8 cellular contexts compared by ENCODE assay signal in the genomic region with DNA sequence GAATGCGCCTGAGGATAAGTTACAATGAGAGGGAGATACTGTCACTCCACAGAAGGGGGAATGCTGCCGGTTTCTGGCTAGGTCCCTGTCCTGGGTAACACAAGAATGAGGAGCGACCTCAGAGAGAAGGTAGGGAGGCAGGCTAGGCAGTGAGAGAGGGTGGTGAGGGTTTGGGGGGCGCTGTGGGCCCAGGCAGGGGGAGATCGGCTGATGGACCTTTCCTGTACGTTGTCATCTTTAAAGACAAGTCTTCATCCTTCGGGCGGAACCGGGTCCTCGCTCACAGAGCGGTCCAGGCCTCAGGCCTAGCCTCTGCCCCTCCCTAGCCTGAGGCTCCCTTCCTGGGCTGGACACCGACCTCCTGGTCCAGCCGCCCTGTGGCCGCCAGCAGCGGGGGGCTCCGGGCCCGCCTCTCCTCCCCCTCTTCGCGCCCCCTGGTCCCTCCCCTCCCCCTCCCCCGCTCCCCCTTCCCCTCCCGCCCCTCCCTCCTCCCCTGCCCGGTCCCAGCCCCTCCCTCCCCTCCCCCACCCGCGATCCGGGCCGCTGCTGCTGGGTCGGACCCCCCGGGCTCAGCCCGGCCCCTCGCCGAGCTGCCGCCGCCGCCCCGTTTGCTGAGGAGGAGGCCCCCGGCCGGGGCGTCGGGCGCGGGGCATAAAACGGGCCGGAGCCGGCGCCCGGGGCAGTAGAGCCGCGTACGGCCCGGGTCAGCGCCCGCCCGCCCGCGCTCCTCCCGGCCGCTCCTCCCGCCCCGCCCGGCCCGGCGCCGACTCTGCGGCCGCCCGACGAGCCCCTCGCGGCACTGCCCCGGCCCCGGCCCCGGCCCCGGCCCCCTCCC. TPM values are rescaled to one million over a fixed set of nuclear protein-coding genes. Genes with fewer than 3 reads are reported as not detected.
DNase-seq lines count a peak whose midpoint lies in the region; ATAC-seq, FAIRE-seq and TF ChIP-seq lines count a peak whose summit lies in the region.

Gene CHRD (plus strand): TSS at position 680 of the 835 bp plus-strand sequence. CDS start 265 bp downstream, outside the sequence.

- H3K36me3 ChIP-seq in MM.1S (replicated peaks; ENCODE audit: insufficient read depth, low read length), result no peaks in the 10 kb centered on the region
- no peaks in the 10 kb centered on the region for H3K36me3 ChIP-seq in mammary epithelial cell (ENCODE audit: insufficient read depth, low read length)
- peaks cover 10 to 28% of the 10 kb centered on the region in 2 experiments; a peak in 4 of 5 replicates for H3K36me3 ChIP-seq in HepG2 (replicated peaks in 1 of 2; ENCODE audit: control insufficient read depth in 1 of 2, insufficient read depth in 2 of 2, low read length in 2 of 2)
- no peaks in the 10 kb centered on the region for H3K36me3 ChIP-seq in stomach smooth muscle (ENCODE audit: control insufficient read depth in 2 of 2, insufficient read depth in 2 of 2, low read length in 2 of 2)

- DNase-seq in MM.1S (no peak), mammary epithelial cell (no peak), HepG2 (ENCODE audit: low spot score) (no peak), Kasumi-1 (lab: John Stamatoyannopoulos, UW) (no peak), CD1c-positive myeloid dendritic cell (ENCODE audit: extremely low spot score) (no peak)
- DNase-seq in stimulated activated naive CD4-positive, alpha-beta T cell treated with Interleukin-2 at 50 U/mL for 16 hours (lab: John Stamatoyannopoulos, UW), result no peak

- FAIRE-seq in HepG2 (lab: Jason Lieb, UNC), result no peak

- intact Hi-C loops in mammary epithelial cell (cut with micrococcal nuclease) (no loop called here), HepG2 (cut with micrococcal nuclease; ENCODE audit: unreplicated experiment) (loop anchor here (2.0 kb wide), 1 partner anchor 37 kb away; no protein-coding TSS in a partner anchor)

- no peak for TF ChIP-seq RAD21 in HepG2 (CRISPR knock-in tag; IDR thresholded peaks at IDR 0.05)

- H3F3A ChIP-seq in MM.1S (ENCODE audit: insufficient read depth, low read length), result no peaks in the 10 kb centered on the region

- H3K27ac ChIP-seq in MM.1S (ENCODE audit: low read length) (no peak within 1 kb of the TSS), mammary epithelial cell (ENCODE audit: insufficient read depth, low read depth, low read length) (no peak within 1 kb of the TSS), HepG2 (ENCODE audit: extremely low read length, insufficient read depth, low read length) (peak within 1 kb of the TSS; percentile 90), stomach smooth muscle (ENCODE audit: low read length) (peak within 1 kb of the TSS; percentile 53)

- H3K79me2 ChIP-seq in MM.1S (ENCODE audit: low read length) (no peaks in the 10 kb centered on the region), mammary epithelial cell (ENCODE audit: insufficient read depth, low read length) (no peaks in the 10 kb centered on the region), HepG2 (ENCODE audit: insufficient read depth, low read length) (peaks cover 25% of the 10 kb centered on the region)

- H4K20me1 ChIP-seq in MM.1S (ENCODE audit: insufficient read depth, low read length) (no peaks in the 10 kb centered on the region), mammary epithelial cell (ENCODE audit: insufficient read depth, low read length) (no peaks in the 10 kb centered on the region), HepG2 (ENCODE audit: insufficient read depth, low read length) (0 out of 2 replicates have a peak, but pooled peaks cover 3% of the 10 kb centered on the region)

- ATAC-seq in HepG2 (peak; percentile 51), HG03025 (IDR thresholded peaks at IDR 0.05; ENCODE audit: low FRiP score, unreplicated experiment) (no peak)

- H3K4me1 ChIP-seq in MM.1S (ENCODE audit: low read length) (peaks cover 5% of the 10 kb centered on the region; the same call in 1 of the 2 replicates), mammary epithelial cell (ENCODE audit: insufficient read depth, low read length) (peaks cover 3% of the 10 kb centered on the region), HepG2 (ENCODE audit: insufficient read depth, low read length) (peaks cover 27% of the 10 kb centered on the region), stomach smooth muscle (ENCODE audit: control insufficient read depth, insufficient read depth, low read length) (peaks cover 33% of the 10 kb centered on the region)

- TF ChIP-seq EP300 in HepG2 (IDR thresholded peaks at IDR 0.05; ENCODE audit: low read depth in 2 of 2, low read length in 2 of 2) (no peak), HepG2 (CRISPR knock-in tag; IDR thresholded peaks at IDR 0.05; ENCODE audit: borderline replicate concordance) (no peak)

- in situ Hi-C loops in mammary epithelial cell (cut with MboI; ENCODE audit: low sequenced_read_pairs in 2 of 2), result no loop called here
- in situ Hi-C loops in HepG2 (cut with HindIII; ENCODE audit: extremely low pct_ligation_motif_present, low pct_unique_long_range_greater_than_20kb), result loop anchor here (10.0 kb wide), 2 partner anchors 85 to 135 kb away; no protein-coding TSS in a partner anchor

- WGBS in mammary epithelial cell (ENCODE audit: low coverage, missing lambda C conversion rate), result 66% methylated on average over 7 of the region's 73 CpGs
- 2% methylated on average over 21 of the region's 73 CpGs for WGBS in HepG2 (ENCODE audit: low lambda C conversion rate)

- TF ChIP-seq POLR2A in HepG2 (IDR thresholded peaks at IDR 0.05; ENCODE audit: insufficient read depth in 1 of 2, low read depth in 2 of 2, low read length in 2 of 2), result peak in 1 of 2 experiments; percentile 35; a peak in 3 of 4 replicates

- TF ChIP-seq CTCF in MM.1S (IDR thresholded peaks at IDR 0.05; ENCODE audit: low read length) (no peak), mammary epithelial cell (conservative IDR thresholded peaks at IDR 0.05 in 1 of 2, IDR thresholded peaks at IDR 0.05 in 1 of 2; ENCODE audit: extremely low read depth in 1 of 2, insufficient read depth in 1 of 2, low read depth in 1 of 2, low read length in 2 of 2) (no peak), HepG2 (CRISPR knock-in tag; IDR thresholded peaks at IDR 0.05) (peak; percentile 30; the same call in 1 of the 2 replicates)

- H3K4me2 ChIP-seq in MM.1S (ENCODE audit: low read depth, low read length) (peak within 1 kb of the TSS; percentile 96), mammary epithelial cell (ENCODE audit: insufficient read depth, low read depth, low read length) (peak within 1 kb of the TSS; percentile 78), HepG2 (ENCODE audit: low read depth, low read length) (peak within 1 kb of the TSS; percentile 97)

- H3K27me3 ChIP-seq in MM.1S (replicated peaks; ENCODE audit: insufficient read depth, low read length), result peaks cover 71% of the 10 kb centered on the region
- peaks cover 18% of the 10 kb centered on the region for H3K27me3 ChIP-seq in mammary epithelial cell (ENCODE audit: insufficient read depth, low read length)
- no peaks in the 10 kb centered on the region; a peak in 1 of 5 replicates for H3K27me3 ChIP-seq in HepG2 (ENCODE audit: control insufficient read depth in 1 of 2, insufficient read depth in 2 of 2, low read length in 2 of 2)
- peaks cover 2 to 19% of the 10 kb centered on the region in 2 donors for H3K27me3 ChIP-seq in stomach smooth muscle (ENCODE audit: control insufficient read depth in 1 of 2, insufficient read depth in 2 of 2, low read length in 2 of 2)

- no peaks in the 10 kb centered on the region for H3K9me3 ChIP-seq in MM.1S (replicated peaks; ENCODE audit: insufficient read depth, low read length)
- no peaks in the 10 kb centered on the region for H3K9me3 ChIP-seq in mammary epithelial cell (replicated peaks; ENCODE audit: insufficient read depth, low read length)
- H3K9me3 ChIP-seq in HepG2 (ENCODE audit: low read length), result no peaks in the 10 kb centered on the region
- no peaks in the 10 kb centered on the region for H3K9me3 ChIP-seq in stomach smooth muscle (ENCODE audit: control insufficient read depth in 2 of 2, low read length in 2 of 2)

- H2AFZ ChIP-seq in MM.1S (ENCODE audit: low read length), result peak within 1 kb of the TSS; percentile 53
- H2AFZ ChIP-seq in mammary epithelial cell (ENCODE audit: low read depth, low read length), result peak within 1 kb of the TSS; percentile 51
- no peak within 1 kb of the TSS for H2AFZ ChIP-seq in HepG2 (ENCODE audit: low read length)

- POLR2A ChIA-PET in HepG2 (lab: Yijun Ruan, JAX), result interaction anchor here (1.0 to 2.2 kb wide), 6 partner anchors 8 to 34 kb away, joined by 4 to 14 read pairs (median 5); partner anchors contain the start of genes CLCN2 and POLR2H

- dilution Hi-C loops in mammary epithelial cell (cut with HindIII; ENCODE audit: low sequenced_read_pairs), result loop anchor here (5.0 kb wide), 1 partner anchor 88 kb away; no protein-coding TSS in a partner anchor

- H3K4me3 ChIP-seq in MM.1S (ENCODE audit: low read length) (peak within 1 kb of the TSS; percentile 51), mammary epithelial cell (replicated peaks in 1 of 3; ENCODE audit: insufficient read depth in 1 of 3, low read depth in 2 of 3, low read length in 3 of 3) (peak within 1 kb of the TSS in 2 of 3 experiments; percentile 17 to 43), HepG2 (replicated peaks in 1 of 3; ENCODE audit: insufficient read depth in 1 of 3, low read depth in 2 of 3, low read length in 3 of 3) (peak within 1 kb of the TSS; percentile 79 to 90 (median 90)), stomach smooth muscle (ENCODE audit: low read length in 2 of 2) (peak within 1 kb of the TSS; percentile 65 to 74)

- H3K9ac ChIP-seq in MM.1S (ENCODE audit: low read length) (no peak within 1 kb of the TSS), mammary epithelial cell (ENCODE audit: insufficient read depth, low read length) (no peak within 1 kb of the TSS), HepG2 (ENCODE audit: insufficient read depth, low read depth, low read length) (peak within 1 kb of the TSS; percentile 83), stomach smooth muscle (ENCODE audit: low read length in 2 of 2) (peak within 1 kb of the TSS; percentile 54 to 79)

- CTCF ChIA-PET in mammary epithelial cell (lab: Charles Lee; ENCODE audit: low non-redundant PET) (no interaction called here), HepG2 (lab: Yijun Ruan, JAX; ENCODE audit: low intra/inter-chr PET ratio, low total read pairs) (no interaction called here)

- no TSS peak for BruUV-seq in mammary epithelial cell (replicated peaks; lab: Mats Ljungman, UMichigan)
- BruUV-seq in HepG2 (replicated peaks; lab: Mats Ljungman, UMichigan), result no TSS peak

- H3K9me2 ChIP-seq in MM.1S (replicated peaks; ENCODE audit: insufficient read depth, low read length), result no peaks in the 10 kb centered on the region

RNA-seq across cellular contexts. Expression of gene CHRD, which starts in this region (rescaled TPM):
- total RNA-seq in mammary epithelial cell (not detected), HepG2 (2016; rRNA removed; fragmentation: Illumina TruSeq; extraction: Trizol) (3.4 and 22.2 TPM in 2 replicates)
- polyA plus RNA-seq in mammary epithelial cell (not detected), HepG2 (2011; rRNA removed) (35.2 and 59.2 TPM in 2 replicates)
- not detected for polyA minus RNA-seq in mammary epithelial cell
- 16.0 and 17.2 TPM in 2 replicates for total RNA-seq in HepG2 (2016; cell fraction: cytosol; rRNA removed; fragmentation: Illumina TruSeq; extraction: Trizol; ENCODE audit: low read depth)
- 2.6 and 23.2 TPM in 2 replicates for total RNA-seq in HepG2 (2016; cell fraction: insoluble cytoplasmic fraction; rRNA removed; fragmentation: Illumina TruSeq; extraction: Trizol)
- total RNA-seq in HepG2 (2016; cell fraction: membrane; rRNA removed; fragmentation: Illumina TruSeq; extraction: Trizol), result 2.9 and 4.1 TPM in 2 replicates
- total RNA-seq in HepG2 (2016; cell fraction: nucleus; rRNA removed; fragmentation: Illumina TruSeq; extraction: Trizol), result 31.4 and 33.6 TPM in 2 replicates
- 5.2 and 6.9 TPM in 2 replicates for polyA plus RNA-seq in HepG2 (2011; cell fraction: cytosol; rRNA removed)
- 977 and 1,005 TPM in 2 replicates for polyA plus RNA-seq in HepG2 (2011; cell fraction: nucleus; rRNA removed)
- 28.8 and 40.2 TPM in 2 replicates for polyA plus RNA-seq in HepG2 (2012)
- 0.42 and 0.59 TPM in 2 replicates for polyA plus RNA-seq in HepG2 (2016; cell fraction: cytosol; fragmentation: Illumina TruSeq; extraction: Trizol; ENCODE audit: low read depth)
- 2.7 and 3.7 TPM in 2 replicates for polyA plus RNA-seq in HepG2 (2016; cell fraction: insoluble cytoplasmic fraction; fragmentation: Illumina TruSeq; extraction: Trizol; ENCODE audit: low read depth)
- 1.1 and 1.5 TPM in 2 replicates for polyA plus RNA-seq in HepG2 (2016; cell fraction: membrane; fragmentation: Illumina TruSeq; extraction: Trizol; ENCODE audit: low read depth)
- 155 and 159 TPM in 2 replicates for polyA plus RNA-seq in HepG2 (2016; cell fraction: nucleus; fragmentation: Illumina TruSeq; extraction: Trizol; ENCODE audit: insufficient read depth, low read depth)
- polyA minus RNA-seq in HepG2 (2011; rRNA and poly(A)+ RNA removed; ENCODE audit: low replicate concordance), result 1.3 and 22.4 TPM in 2 replicates
- 3.4 and 5.3 TPM in 2 replicates for polyA minus RNA-seq in HepG2 (2011; cell fraction: cytosol; rRNA and poly(A)+ RNA removed)
- polyA minus RNA-seq in HepG2 (2011; cell fraction: nucleus; rRNA and poly(A)+ RNA removed), result 74.3 and 78.8 TPM in 2 replicates

Comparison
In these comparisons a context has a peak if more than half of its experiments do, and no peak if none do; other contexts are left out.
1. H3K27ac ChIP-seq: peak in HepG2 (single experiment) and stomach smooth muscle (single experiment); none in MM.1S (single experiment) and mammary epithelial cell (single experiment).
2. H3K4me3 ChIP-seq: peak in every context shown above with its lines; median percentile 90 in HepG2; 70 in stomach smooth muscle; 51 in MM.1S; 30 in mammary epithelial cell.
3. H3K9ac ChIP-seq: peak in HepG2 (single experiment) and stomach smooth muscle (2 of 2); none in MM.1S (single experiment) and mammary epithelial cell (single experiment).
4. Peak in every context shown above with its lines, with median percentiles within 50 percentile points of each other: H3K4me2 ChIP-seq.